Comparison of ENCODE assay signal across 8 cellular contexts in the genomic region with DNA sequence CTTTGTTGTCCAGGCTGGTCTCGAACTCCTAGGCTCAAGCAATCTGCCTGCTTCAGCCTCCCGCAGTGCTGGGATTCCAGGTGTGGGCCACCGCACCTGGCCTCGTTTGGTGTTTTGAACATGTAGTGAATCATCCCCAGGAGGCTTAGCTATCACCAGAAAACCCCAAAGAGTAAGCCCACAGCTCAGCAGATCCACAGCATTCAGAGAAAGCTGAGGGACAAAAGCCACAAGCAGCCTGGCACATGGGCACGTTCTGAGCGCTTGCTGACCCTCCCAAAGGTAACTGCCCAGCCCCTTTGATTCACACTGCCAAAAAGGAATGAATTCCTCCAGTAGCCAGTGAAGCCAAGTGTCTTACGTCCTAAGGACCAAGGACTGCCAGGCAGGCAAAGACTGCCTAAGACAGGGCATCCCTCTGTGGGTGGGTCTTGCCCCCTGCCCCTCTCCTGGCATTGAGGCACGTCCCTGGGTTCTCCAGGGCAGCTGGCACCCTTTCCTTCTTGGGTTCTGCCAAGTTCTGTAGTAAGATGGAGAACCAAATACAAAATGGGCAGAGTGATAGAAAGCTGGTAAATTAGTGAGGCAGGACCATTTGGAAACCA. TPM values are rescaled to one million over a fixed set of nuclear protein-coding genes. Genes with fewer than 3 reads are reported as not detected.
DNase-seq lines count a peak whose midpoint lies in the region; ATAC-seq, FAIRE-seq and TF ChIP-seq lines count a peak whose summit lies in the region.

No MANE protein-coding gene starts in this region.

- H3K9me3 ChIP-seq in heart right ventricle, result no peaks in the 10 kb centered on the region
- no peaks in the 10 kb centered on the region for H3K9me3 ChIP-seq in left lung
- H3K9me3 ChIP-seq in tibial nerve, result no peaks in the 10 kb centered on the region

- TF ChIP-seq POLR2A in tibial nerve (IDR thresholded peaks at IDR 0.05), result no peak
- no peak for TF ChIP-seq POLR2A in H54 (IDR thresholded peaks at IDR 0.05; ENCODE audit: low read depth, low read length)

- no peak for DNase-seq in heart right ventricle
- DNase-seq in cardiac septum (ENCODE audit: low spot score), result no peak
- peak; percentile 35 for DNase-seq in activated gamma-delta T cell treated with Interleukin-2 at 50 U/mL for 16 hours
- no peak for DNase-seq in left lung
- DNase-seq in tibial nerve (ENCODE audit: low spot score in 2 of 2), result no peak
- no peak for DNase-seq in H54 (ENCODE audit: insufficient read length, low spot score)
- no peak for DNase-seq in HPDE6-E6E7 (ENCODE audit: extremely low spot score)
- no peak for DNase-seq in DMS153 (lab: John Stamatoyannopoulos, UW)

- TF ChIP-seq CTCF in heart right ventricle (IDR thresholded peaks at IDR 0.05) (no peak), left lung (IDR thresholded peaks at IDR 0.05) (no peak), tibial nerve (IDR thresholded peaks at IDR 0.05) (no peak)

- 76 to 78% methylated on average over 8 of the region's 8 CpGs for WGBS in heart right ventricle, 2 donors
- 60 to 75% methylated on average over 6 to 8 of the region's 8 CpGs for WGBS in tibial nerve, 2 donors

- H3K4me1 ChIP-seq in heart right ventricle (peaks cover 9 to 100% (median 72%) of the 10 kb centered on the region in 9 donors), left lung (peaks cover 12 to 98% of the 10 kb centered on the region in 2 donors), tibial nerve (peaks cover 0 to 72% (median 43%) of the 10 kb centered on the region in 4 donors)

- H3K4me3 ChIP-seq in heart right ventricle (peak overlapping the region in 1 of 10 donors; percentile 13), left lung (no peak overlapping the region), tibial nerve (no peak overlapping the region)

- ATAC-seq in heart right ventricle (peak in 1 of 8 donors; percentile 10), left lung (no peak)

- no peak for TF ChIP-seq EP300 in tibial nerve (IDR thresholded peaks at IDR 0.05)

- intact Hi-C loops in heart right ventricle (cut with DNase I), result loop anchor here in 1 of 10 donors (5.0 kb wide), 1 partner anchor 34 kb away; no protein-coding TSS in a partner anchor
- intact Hi-C loops in cardiac septum (cut with DNase I), result no loop called here
- intact Hi-C loops in left lung (cut with DNase I), result no loop called here

- peaks cover 0 to 14% (median 0%) of the 10 kb centered on the region in 9 donors for H3K36me3 ChIP-seq in heart right ventricle
- peaks cover 0 to 23% of the 10 kb centered on the region in 2 donors for H3K36me3 ChIP-seq in left lung
- no peaks in the 10 kb centered on the region for H3K36me3 ChIP-seq in tibial nerve

- no peak for FAIRE-seq in H54 (lab: Jason Lieb, UNC)

- H3K27me3 ChIP-seq in heart right ventricle, result peaks cover 0 to 9% (median 0%) of the 10 kb centered on the region in 7 donors
- no peaks in the 10 kb centered on the region for H3K27me3 ChIP-seq in left lung
- H3K27me3 ChIP-seq in tibial nerve, result no peaks in the 10 kb centered on the region

- H3K27ac ChIP-seq in heart right ventricle (peak overlapping the region in 8 of 10 donors; percentile 41 to 93 (median 79)), left lung (peak overlapping the region; percentile 65 to 92), tibial nerve (peak overlapping the region in 3 of 4 donors; percentile 73 to 90 (median 82))

RNA-seq across cellular contexts. Expression of a gene that starts 31.7 kb away (rescaled TPM):
- total RNA-seq in heart right ventricle (10 to 100 TPM; 18.4 to 70.8 (median 52.6) TPM), cardiac septum (37.7 TPM), left lung (10 to 100 TPM; 40.5 to 56.7 TPM), tibial nerve (1,000 to 10,000 TPM in 3 of 4 donors, 100 to 1,000 TPM in 1; 831 to 1,485 (median 1,405) TPM)
- polyA plus RNA-seq in heart right ventricle, result 10 to 100 TPM in 1 of 2 donors, 1 to 10 TPM in 1; 3.0 to 11.5 TPM

Comparison
In these comparisons a context has a peak if more than half of its experiments do, and no peak if none do; other contexts are left out.
1. RNA of a gene that starts 31.7 kb away (total RNA-seq): 831 to 1,485 TPM in tibial nerve; 40.5 to 56.7 TPM in left lung, 18.4 to 70.8 TPM in heart right ventricle and 37.7 TPM in cardiac septum (single experiment); every median in the first group is over 10 times any median in the second.
2. Peak in every context shown above with its lines, with median percentiles within 50 percentile points of each other: H3K27ac ChIP-seq.